13 cellular contexts compared by ENCODE assay signal in genomic region chr14:24943024-24943423, GRCh38.
DNase-seq lines count a peak whose midpoint lies in the region; ATAC-seq and TF ChIP-seq lines count a peak whose summit lies in the region.
"Had no signal": no experiment of that assay in that cellular context is flagged by ENCODE, and none has a peak within 500 bp of the region (broad histone marks: within the 10 kb centered on the region; RNA-seq: fewer than 3 reads in every experiment).

No MANE protein-coding gene starts in this region.

- WGBS in transverse colon (ENCODE audit: low coverage in 1 of 2), 2 donors = 66 to 78% methylated on average over 2 to 3 of the region's 3 CpGs

- ATAC-seq in Right ventricle myocardium superior (ENCODE audit: poor library complexity) (peak; percentile 59), PC-3 (no peak), HG02623 (IDR thresholded peaks at IDR 0.05; ENCODE audit: unreplicated experiment) (no peak)
- ATAC-seq: naive thymus-derived CD4-positive, alpha-beta T cell had no signal

- DNase-seq in Right ventricle myocardium superior (peak; percentile 46), cardiac septum (ENCODE audit: low spot score) (no peak), NCI-H69 (lab: John Stamatoyannopoulos, UW) (peak; percentile 92), iPS DF 19.7 (ENCODE audit: low read depth, low spot score) (peak; percentile 92), transverse colon (peak; percentile 17), Ammon's horn (ENCODE audit: low spot score) (no peak), PC-3 (no peak)
- DNase-seq: activated CD4-positive, alpha-beta T cell treated with anti-CD3 and anti-CD28 coated beads for 4 hours; activated effector memory CD4-positive, alpha-beta T cell treated with anti-CD3 and anti-CD28 coated beads, Interleukin-2, amount 50 U/mL, for 16 hours; kidney glomerular epithelial cell; naive thymus-derived CD4-positive, alpha-beta T cell had no signal

- no peaks in the 10 kb centered on the region for H3K9me2 ChIP-seq in PC-3 (replicated peaks; ENCODE audit: low read length)

- H3K27me3 ChIP-seq in transverse colon = no peaks in the 10 kb centered on the region
- no peaks in the 10 kb centered on the region for H3K27me3 ChIP-seq in PC-3 (ENCODE audit: low read length)
- H3K27me3 ChIP-seq: cardiac muscle cell had no signal

- no peaks in the 10 kb centered on the region for H3F3A ChIP-seq in PC-3 (ENCODE audit: low read length, unreplicated experiment)

- no peak for TF ChIP-seq CTCF in transverse colon (IDR thresholded peaks at IDR 0.05)
- no peak for TF ChIP-seq CTCF in PC-3 (conservative IDR thresholded peaks at IDR 0.05; ENCODE audit: low read depth, low read length)

- H2AFZ ChIP-seq in PC-3 (ENCODE audit: low read length) = no peak overlapping the region

- H3K4me1 ChIP-seq in transverse colon (no peaks in the 10 kb centered on the region), PC-3 (ENCODE audit: insufficient read depth, low read length) (no peaks in the 10 kb centered on the region)

- no peaks in the 10 kb centered on the region for H4K20me1 ChIP-seq in PC-3 (ENCODE audit: low read length)

- H3K4me2 ChIP-seq in PC-3 (ENCODE audit: low read length) = no peak overlapping the region

- CTCF ChIA-PET in PC-3 (lab: Charles Lee) = no interaction called here

- no peak overlapping the region for H3K9ac ChIP-seq in PC-3 (ENCODE audit: low read length)

- no peak for TF ChIP-seq EP300 in transverse colon (IDR thresholded peaks at IDR 0.05; ENCODE audit: low read depth)

- POLR2A ChIA-PET in PC-3 (lab: Charles Lee; ENCODE audit: unreplicated experiment) = no interaction called here

- H3K79me2 ChIP-seq in PC-3 (ENCODE audit: low read length) = no peaks in the 10 kb centered on the region

- intact Hi-C loops in Right ventricle myocardium superior (cut with DNase I) = no loop called here
- intact Hi-C loops in cardiac septum (cut with DNase I) = no loop called here
- intact Hi-C loops in transverse colon (cut with DNase I; ENCODE audit: low total_unique reads) = no loop called here
- intact Hi-C loops in PC-3 (cut with micrococcal nuclease) = no loop called here

- no peak overlapping the region for H3K27ac ChIP-seq in transverse colon
- no peak overlapping the region for H3K27ac ChIP-seq in PC-3 (ENCODE audit: low read length)
- H3K27ac ChIP-seq: cardiac muscle cell had no signal

- H3K4me3 ChIP-seq in transverse colon = no peak overlapping the region
- H3K4me3 ChIP-seq in PC-3 (ENCODE audit: low read length) = no peak overlapping the region
- H3K4me3 ChIP-seq: cardiac muscle cell had no signal

- TF ChIP-seq POLR2A in transverse colon (IDR thresholded peaks at IDR 0.05) = no peak

- in situ Hi-C loops in transverse colon (cut with MboI; ENCODE audit: low pct_ligation_motif_present in 1 of 4, low pct_unique_long_range_greater_than_20kb in 1 of 4, low sequenced_read_pairs in 3 of 4) = no loop called here

- no peaks in the 10 kb centered on the region for H3K36me3 ChIP-seq in transverse colon
- no peaks in the 10 kb centered on the region for H3K36me3 ChIP-seq in PC-3 (ENCODE audit: low read depth, low read length)
- H3K36me3 ChIP-seq: cardiac muscle cell had no signal

- H3K9me3 ChIP-seq in transverse colon (no peaks in the 10 kb centered on the region), PC-3 (ENCODE audit: low read length) (peaks cover 7% of the 10 kb centered on the region; the same call in 1 of the 2 replicates)

- no TSS peak for BruUV-seq in PC-3 (replicated peaks; lab: Mats Ljungman, UMichigan)

Comparison
In these comparisons a context has a peak if more than half of its experiments do, and no peak if none do; other contexts are left out.
1. DNase-seq: peak in Right ventricle myocardium superior (single experiment), NCI-H69 (single experiment), iPS DF 19.7 (single experiment) and transverse colon (single experiment); none in cardiac septum (single experiment), Ammon's horn (single experiment) and PC-3 (single experiment).